12 cellular contexts compared by ENCODE assay signal in genomic region chr12:93699271-93700141, GRCh38. TPM values are rescaled to one million over a fixed set of nuclear protein-coding genes. Genes with fewer than 3 reads are reported as not detected.
DNase-seq lines count a peak whose midpoint lies in the region; ATAC-seq, FAIRE-seq and TF ChIP-seq lines count a peak whose summit lies in the region.
"Had no signal": no experiment of that assay in that cellular context is flagged by ENCODE, and none has a peak within 500 bp of the region (broad histone marks: within the 10 kb centered on the region; RNA-seq: fewer than 3 reads in every experiment).

No MANE protein-coding gene starts in this region.

- CTCF ChIA-PET in A549 (lab: Yijun Ruan, JAX): interaction anchor here (0.7 to 1.8 kb wide), 6 partner anchors 11 to 404 kb away, joined by 3 to 6 read pairs (median 3); no protein-coding TSS in a partner anchor
- CTCF ChIA-PET in naive thymus-derived CD4-positive, alpha-beta T cell (lab: Charles Lee): no interaction called here

- no peaks in the 10 kb centered on the region for H3K36me3 ChIP-seq in H7 (replicated peaks; ENCODE audit: control insufficient read depth, insufficient read depth, low read length)
- no peaks in the 10 kb centered on the region for H3K36me3 ChIP-seq in SJSA1
- no peaks in the 10 kb centered on the region for H3K36me3 ChIP-seq in naive thymus-derived CD4-positive, alpha-beta T cell (ENCODE audit: control insufficient read depth in 2 of 3, insufficient read depth in 3 of 3, low read length in 3 of 3)
- H3K36me3 ChIP-seq: breast epithelium had no signal

- TF ChIP-seq POLR2A in A549 (IDR thresholded peaks at IDR 0.05; ENCODE audit: low read length): no peak

- H3K27ac Mint-ChIP-seq in naive thymus-derived CD4-positive, alpha-beta T cell: peak overlapping the region in 1 of 9 donors; percentile 1
- H3K27ac Mint-ChIP-seq: activated CD4-positive, alpha-beta T cell treated with anti-CD3 and anti-CD28 coated beads, Interleukin-2, amount 10 ng/mL, durations not matched to agents 24 days and 14 days had no signal

- FAIRE-seq in A549 (lab: Jason Lieb, UNC): no peak

- no peak for TF ChIP-seq RAD21 in A549 (conservative IDR thresholded peaks at IDR 0.05 in 1 of 2, IDR thresholded peaks at IDR 0.05 in 1 of 2)

- POLR2A ChIA-PET in A549 (lab: Yijun Ruan, JAX): interaction anchor here (1.0 to 1.6 kb wide), 2 partner anchors 23 to 128 kb away, joined by 3 to 4 read pairs; partner anchors contain the start of gene CRADD
- POLR2A ChIA-PET in naive thymus-derived CD4-positive, alpha-beta T cell (lab: Charles Lee): interaction anchor here (1.4 kb wide), 1 partner anchor 43 kb away, joined by 3 read pairs; no protein-coding TSS in a partner anchor

- TF ChIP-seq CTCF in A549 (IDR thresholded peaks at IDR 0.05): no peak

- H3K4me1 ChIP-seq in A549 (peaks cover 39% of the 10 kb centered on the region), SJSA1 (replicated peaks) (peaks cover 45% of the 10 kb centered on the region), right cardiac atrium (ENCODE audit: control insufficient read depth, insufficient read depth, low read length) (peaks cover 14% of the 10 kb centered on the region)
- no peaks in the 10 kb centered on the region for H3K4me1 ChIP-seq in naive thymus-derived CD4-positive, alpha-beta T cell (ENCODE audit: control insufficient read depth in 2 of 2, insufficient read depth in 2 of 2, low read length in 2 of 2)
- H3K4me1 ChIP-seq: breast epithelium, testis had no signal

- no peak overlapping the region for H3K4me3 Mint-ChIP-seq in naive thymus-derived CD4-positive, alpha-beta T cell
- H3K4me3 Mint-ChIP-seq: activated CD4-positive, alpha-beta T cell treated with anti-CD3 and anti-CD28 coated beads, Interleukin-2, amount 10 ng/mL, durations not matched to agents 24 days and 14 days had no signal

- no peaks in the 10 kb centered on the region for H3K27me3 ChIP-seq in H7 (ENCODE audit: control insufficient read depth, insufficient read depth, low read length)
- no peaks in the 10 kb centered on the region for H3K27me3 ChIP-seq in SJSA1 (replicated peaks)
- no peaks in the 10 kb centered on the region for H3K27me3 ChIP-seq in right cardiac atrium (ENCODE audit: control insufficient read depth, insufficient read depth)
- no peaks in the 10 kb centered on the region for H3K27me3 ChIP-seq in naive thymus-derived CD4-positive, alpha-beta T cell (ENCODE audit: control insufficient read depth in 2 of 2, insufficient read depth in 2 of 2, low read length in 2 of 2)
- H3K27me3 ChIP-seq: breast epithelium, testis had no signal

- no peak for TF ChIP-seq EP300 in A549 (IDR thresholded peaks at IDR 0.05)

- H3K4me2 ChIP-seq in A549: peak overlapping the region; percentile 25

- H3K4me1 Mint-ChIP-seq in naive thymus-derived CD4-positive, alpha-beta T cell: peaks cover 9 to 45% (median 30%) of the 10 kb centered on the region in 7 donors

- DNase-seq in A549 (ENCODE audit: low read depth in 1 of 2, low spot score in 1 of 2) (no peak), H7 (peak; percentile 30), SJSA1 (ENCODE audit: low read depth in 1 of 2, low spot score in 2 of 2) (peak in 1 of 2 experiments; percentile 86), right cardiac atrium (no peak), NCI-H1048 (lab: John Stamatoyannopoulos, UW) (no peak), SKM-1 (lab: John Stamatoyannopoulos, UW; ENCODE audit: unreplicated experiment) (no peak)
- no peak for DNase-seq in naive thymus-derived CD4-positive, alpha-beta T cell
- DNase-seq: activated CD4-positive, alpha-beta T cell treated with anti-CD3 and anti-CD28 coated beads, Interleukin-2, amount 10 ng/mL, durations not matched to agents 24 days and 14 days; NCI-H510A; testis had no signal

- intact Hi-C loops in right cardiac atrium (cut with DNase I): no loop called here
- intact Hi-C loops in naive thymus-derived CD4-positive, alpha-beta T cell (cut with micrococcal nuclease): no loop called here

- ATAC-seq in A549: peak in 1 of 2 experiments; percentile 43; a peak in 2 of 6 replicates
- ATAC-seq in right cardiac atrium: no peak
- no peak for ATAC-seq in naive thymus-derived CD4-positive, alpha-beta T cell
- no peak for ATAC-seq in GM19328 (IDR thresholded peaks at IDR 0.05; ENCODE audit: unreplicated experiment)

- H3K36me3 Mint-ChIP-seq in naive thymus-derived CD4-positive, alpha-beta T cell: peaks cover 4 to 17% (median 8%) of the 10 kb centered on the region in 5 donors

- no peaks in the 10 kb centered on the region for H3K27me3 Mint-ChIP-seq in naive thymus-derived CD4-positive, alpha-beta T cell
- H3K27me3 Mint-ChIP-seq: activated CD4-positive, alpha-beta T cell treated with anti-CD3 and anti-CD28 coated beads, Interleukin-2, amount 10 ng/mL, durations not matched to agents 24 days and 14 days had no signal

- H3K27ac ChIP-seq in A549: peak overlapping the region in 1 of 2 experiments; percentile 65; a peak in 2 of 6 replicates
- peak overlapping the region; percentile 92 for H3K27ac ChIP-seq in SJSA1
- H3K27ac ChIP-seq in right cardiac atrium (ENCODE audit: low read length): peak overlapping the region; percentile 30
- H3K27ac ChIP-seq in naive thymus-derived CD4-positive, alpha-beta T cell (ENCODE audit: low read depth, low read length): no peak overlapping the region
- H3K27ac ChIP-seq: breast epithelium had no signal

- H3K9me3 Mint-ChIP-seq in naive thymus-derived CD4-positive, alpha-beta T cell: no peaks in the 10 kb centered on the region
- H3K9me3 Mint-ChIP-seq: activated CD4-positive, alpha-beta T cell treated with anti-CD3 and anti-CD28 coated beads, Interleukin-2, amount 10 ng/mL, durations not matched to agents 24 days and 14 days had no signal

- WGBS in A549 (ENCODE audit: missing lambda C conversion rate): 71% methylated on average over 9 of the region's 9 CpGs
- WGBS in right cardiac atrium: 69% methylated on average over 9 of the region's 9 CpGs

- H3K9me3 ChIP-seq in A549: no peaks in the 10 kb centered on the region
- H3K9me3 ChIP-seq in SJSA1 (replicated peaks): no peaks in the 10 kb centered on the region
- H3K9me3 ChIP-seq in right cardiac atrium (ENCODE audit: control insufficient read depth, low read length): no peaks in the 10 kb centered on the region
- H3K9me3 ChIP-seq in naive thymus-derived CD4-positive, alpha-beta T cell (ENCODE audit: control insufficient read depth in 2 of 3, low read length in 3 of 3): no peaks in the 10 kb centered on the region
- H3K9me3 ChIP-seq: breast epithelium, testis had no signal

- H3K4me3 ChIP-seq in A549 (no peak overlapping the region), H7 (ENCODE audit: insufficient read depth, low read depth, low read length) (no peak overlapping the region), SJSA1 (no peak overlapping the region), right cardiac atrium (ENCODE audit: low read length) (no peak overlapping the region)
- no peak overlapping the region for H3K4me3 ChIP-seq in naive thymus-derived CD4-positive, alpha-beta T cell (ENCODE audit: low read length)
- H3K4me3 ChIP-seq: breast epithelium, testis had no signal

TF ChIP-seq in A549, 52 proteins besides CTCF, POLR2A, EP300 and RAD21:
- TF ChIP-seq RCOR1 (IDR thresholded peaks at IDR 0.05; ENCODE audit: low read depth, low read length): no peak
- no peak for TF ChIP-seq ZC3H11A (IDR thresholded peaks at IDR 0.05)
- TF ChIP-seq RNF2 (IDR thresholded peaks at IDR 0.05; ENCODE audit: borderline replicate concordance, low read depth): no peak
- no peak for TF ChIP-seq TFCP2L1 (CRISPR knock-in tag; IDR thresholded peaks at IDR 0.05)
- TF ChIP-seq FOSB (CRISPR knock-in tag; IDR thresholded peaks at IDR 0.05): no peak
- TF ChIP-seq KDM1A (IDR thresholded peaks at IDR 0.05; ENCODE audit: low read depth): no peak
- TF ChIP-seq CEBPB (IDR thresholded peaks at IDR 0.05): no peak

RNA-seq across cellular contexts. Expression of gene CRADD, which starts 22.3 kb away (rescaled TPM):
- polyA plus RNA-seq in A549 (2011; rRNA removed) (21.8 and 23.0 TPM in 2 replicates), A549 (2017; fragmentation: RNase III; extraction: RNeasy Plus Mini Kit Qiagen cat#74134 plus additional on column Dnase treatment) (12.8 to 14.3 TPM (median 13.2 TPM) in 3 replicates), right cardiac atrium (32.3 TPM)
- 13.6 and 15.8 TPM in 2 replicates for polyA plus RNA-seq in A549 (2012; cell fraction: cytosol; rRNA removed)
- polyA plus RNA-seq in A549 (2012; cell fraction: nucleus; rRNA removed): 9.5 and 10.0 TPM in 2 replicates
- 12.4 and 12.5 TPM in 2 replicates for polyA minus RNA-seq in A549 (2011; rRNA and poly(A)+ RNA removed)
- 9.6 and 10.2 TPM in 2 replicates for total RNA-seq in H7 (2014; rRNA removed; shearing (Covaris generic))
- total RNA-seq in SJSA1 (2014; rRNA removed; shearing (Covaris generic)): 14.3 and 18.8 TPM in 2 replicates
- total RNA-seq in right cardiac atrium: 10 to 100 TPM; 29.1 to 45.7 (median 38.3) TPM
- total RNA-seq in naive thymus-derived CD4-positive, alpha-beta T cell: 10 to 100 TPM; 11.4 to 17.1 (median 13.8) TPM
- 10 to 100 TPM; 13.0 to 16.8 TPM for polyA plus RNA-seq in naive thymus-derived CD4-positive, alpha-beta T cell
